Comparison of ENCODE assay signal across 27 cellular contexts in the genomic region with DNA sequence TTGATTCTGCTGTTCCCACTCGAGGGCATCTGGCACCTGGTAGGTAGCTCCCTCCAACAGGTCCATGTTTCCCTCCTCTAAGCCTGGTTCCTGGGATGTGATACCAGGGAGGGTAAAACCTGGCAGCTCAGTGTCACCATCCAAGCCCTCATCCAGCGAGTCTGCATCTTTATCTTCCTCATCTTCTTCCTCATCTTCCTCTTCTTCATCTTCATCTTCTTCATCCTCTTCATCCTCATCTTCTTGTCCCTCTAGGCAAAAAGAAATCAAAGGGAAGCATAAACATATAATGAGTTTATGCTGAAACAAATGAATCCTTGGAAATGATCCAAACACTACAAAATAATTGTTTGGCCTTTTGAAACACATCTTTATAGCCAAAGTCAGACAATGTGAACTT. TPM values are rescaled to one million over a fixed set of nuclear protein-coding genes. Genes with fewer than 3 reads are reported as not detected.
DNase-seq lines count a peak whose midpoint lies in the region; ATAC-seq, FAIRE-seq and TF ChIP-seq lines count a peak whose summit lies in the region.
"Had no signal": no experiment of that assay in that cellular context is flagged by ENCODE, and none has a peak within 500 bp of the region (broad histone marks: within the 10 kb centered on the region; RNA-seq: fewer than 3 reads in every experiment).

No MANE protein-coding gene starts in this region.

- CTCF ChIA-PET in HEK293 (lab: Yijun Ruan, JAX) = interaction anchor here (0.7 kb wide), 1 partner anchor 1673 kb away, joined by 3 read pairs; no protein-coding TSS in a partner anchor

- peaks cover 0 to 3% (median 0%) of the 10 kb centered on the region in 11 donors for H3K9me3 ChIP-seq in heart right ventricle
- no peaks in the 10 kb centered on the region for H3K9me3 ChIP-seq in HEK293 (ENCODE audit: control insufficient read depth, insufficient read depth, low read depth, low read length)
- H3K9me3 ChIP-seq: BE2C, BLaER1 had no signal

- intact Hi-C loops in heart right ventricle (cut with DNase I) = no loop called here
- intact Hi-C loops in cardiac septum (cut with DNase I) = no loop called here

- H3K27me3 ChIP-seq in heart right ventricle = no peaks in the 10 kb centered on the region
- H3K27me3 ChIP-seq: BLaER1 had no signal

- 84 to 88% methylated on average over 2 of the region's 2 CpGs for WGBS in heart right ventricle, 2 donors

- H3K4me3 ChIP-seq in heart right ventricle = no peak overlapping the region
- H3K4me3 ChIP-seq in HEK293 (ENCODE audit: low read depth, low read length) = no peak overlapping the region
- H3K4me3 ChIP-seq: BLaER1, GM12878 had no signal

- POLR2A ChIA-PET in HEK293 (lab: Yijun Ruan, JAX) = no interaction called here

- ATAC-seq in heart right ventricle = no peak
- no peak for ATAC-seq in HG03457 (IDR thresholded peaks at IDR 0.05; ENCODE audit: unreplicated experiment)
- ATAC-seq: GM12878 had no signal

- DNase-seq in NCI-H2171 treated with DMSO at 0.1 percent for 48 hours (lab: John Stamatoyannopoulos, UW) (peak; percentile 4), NCI-H2171 (lab: John Stamatoyannopoulos, UW) (no peak), heart right ventricle (no peak), cardiac septum (ENCODE audit: low spot score) (no peak), HTR-8/SVneo (ENCODE audit: insufficient read length, low spot score) (no peak)
- DNase-seq: 8988T; ACHN; BE2C; C1 segment of cervical spinal cord; CD4-positive, alpha-beta memory T cell; CD4-positive, CD25-positive, alpha-beta regulatory T cell; CD8-positive, alpha-beta memory T cell; COR-L47; DMS 273 treated with DMSO at 0.1 percent for 48 hours; DMS153; DMS53; DMS79; DND-41; EL; GDM1 had no signal

- H3K4me1 ChIP-seq in heart right ventricle (peaks cover 0 to 50% (median 4%) of the 10 kb centered on the region in 9 donors), HEK293 (ENCODE audit: control insufficient read depth, insufficient read depth, low read length) (peaks cover 2% of the 10 kb centered on the region; the same call in 1 of the 2 replicates)
- H3K4me1 ChIP-seq: BE2C had no signal

- H3K27ac ChIP-seq in heart right ventricle (peak overlapping the region in 6 of 10 donors; percentile 20 to 90 (median 86)), HEK293 (ENCODE audit: extremely low read depth, low read depth, low read length) (no peak overlapping the region)
- H3K27ac ChIP-seq: BLaER1 had no signal

- H3K36me3 ChIP-seq in heart right ventricle (peaks cover 0 to 26% (median 0%) of the 10 kb centered on the region in 9 donors), HEK293 (ENCODE audit: control insufficient read depth in 2 of 2, insufficient read depth in 1 of 2, low read length in 2 of 2) (no peaks in the 10 kb centered on the region)
- H3K36me3 ChIP-seq: BE2C, BLaER1 had no signal

- FAIRE-seq in HTR-8/SVneo (lab: Jason Lieb, UNC) = peak; percentile 64
- FAIRE-seq: A204.1, GM12878, GM12892, GM18507 had no signal

- TF ChIP-seq CTCF in heart right ventricle (IDR thresholded peaks at IDR 0.05) (no peak), HEK293 (tag by site-specific recombination; IDR thresholded peaks at IDR 0.05) (no peak)

TF ChIP-seq in HEK293, 187 proteins besides CTCF, POLR2A, EP300 and RAD21:
- TF ChIP-seq ZNF513 (tag by site-specific recombination; IDR thresholded peaks at IDR 0.05) = peak; percentile 99
- TF ChIP-seq HOXA7 (CRISPR knock-in tag; IDR thresholded peaks at IDR 0.05; ENCODE audit: borderline replicate concordance) = no peak
- no peak for TF ChIP-seq ZNF18 (tag by site-specific recombination; IDR thresholded peaks at IDR 0.05)
- no peak for TF ChIP-seq ZBTB48 (tag by site-specific recombination; IDR thresholded peaks at IDR 0.05)
- TF ChIP-seq ZNF140 (tag by site-specific recombination; IDR thresholded peaks at IDR 0.05) = no peak
- TF ChIP-seq ZNF157 (tag by site-specific recombination; IDR thresholded peaks at IDR 0.05) = no peak
- TF ChIP-seq SCRT1 (tag by site-specific recombination; IDR thresholded peaks at IDR 0.05; ENCODE audit: borderline replicate concordance) = no peak
- 0 out of 2 replicates have a peak, but pooled peaks have one; percentile 9 for TF ChIP-seq FEZF1 (tag by site-specific recombination; IDR thresholded peaks at IDR 0.05)

RNA-seq across cellular contexts. Expression of gene ARMH4, which starts 55.3 kb away (rescaled TPM):
- total RNA-seq in heart right ventricle (10 to 100 TPM in 3 of 10 donors, 1 to 10 TPM in 7; 6.5 to 13.1 (median 9.1) TPM), cardiac septum (6.4 TPM)
- polyA plus RNA-seq in heart right ventricle = 1 to 10 TPM; 1.3 to 1.8 TPM
- total RNA-seq: CD4-positive, alpha-beta memory T cell; CD8-positive, alpha-beta memory T cell; GM12878 had no signal
- polyA plus RNA-seq: CD4-positive, alpha-beta memory T cell had no signal
